In genomic region chr13:36495431-36495830, GRCh38 we compare ENCODE assay signal across 7 cellular contexts.
"Had no signal": no experiment of that assay in that cellular context is flagged by ENCODE, and none has a peak within 500 bp of the region (broad histone marks: within the 10 kb centered on the region; RNA-seq: fewer than 3 reads in every experiment).

No MANE protein-coding gene starts in this region.

- H3K9ac ChIP-seq: KMS-11 had no signal

- H3K4me3 ChIP-seq: K562 had no signal

- ATAC-seq: K562 had no signal

- FAIRE-seq: HTR-8/SVneo, K562 had no signal

- H3K4me2 ChIP-seq: KMS-11 had no signal

- DNase-seq: IMR-90, KBM-7, KG1 had no signal

- H3K27ac ChIP-seq: HL-60, KMS-11 had no signal
